ENCODE assay signal across 16 cellular contexts in the genomic region with DNA sequence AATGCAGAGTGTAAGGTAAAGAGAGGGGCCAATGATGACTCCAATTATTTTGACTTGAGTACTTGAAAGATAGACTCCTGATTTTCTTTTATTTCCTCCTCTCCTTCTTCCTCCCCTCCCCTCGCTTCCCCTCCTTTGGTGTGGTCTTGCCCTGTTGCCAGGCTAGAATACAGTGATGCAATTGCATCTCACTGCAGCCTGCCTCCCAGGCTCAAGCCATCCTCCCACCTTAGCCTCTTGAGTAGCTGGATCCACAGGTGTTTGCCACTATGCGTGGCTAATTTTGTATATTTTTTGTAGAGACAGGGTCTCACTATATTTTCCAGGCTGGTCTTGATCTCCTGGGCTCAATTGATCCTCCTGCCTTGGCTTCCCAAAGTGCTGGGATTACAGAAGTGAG. TPM values are rescaled to one million over a fixed set of nuclear protein-coding genes. Genes with fewer than 3 reads are reported as not detected.
DNase-seq lines count a peak whose midpoint lies in the region; ATAC-seq and TF ChIP-seq lines count a peak whose summit lies in the region.
"Had no signal": no experiment of that assay in that cellular context is flagged by ENCODE, and none has a peak within 500 bp of the region (broad histone marks: within the 10 kb centered on the region; RNA-seq: fewer than 3 reads in every experiment).

No MANE protein-coding gene starts in this region.

- TF ChIP-seq CTCF in Calu3 (IDR thresholded peaks at IDR 0.05; ENCODE audit: unreplicated experiment) (no peak), nephron (IDR thresholded peaks at IDR 0.05; ENCODE audit: unreplicated experiment in 3 of 3) (no peak), lower lobe of right lung (IDR thresholded peaks at IDR 0.05) (no peak)

- no peaks in the 10 kb centered on the region for H3K9me3 ChIP-seq in lower lobe of right lung
- H3K9me3 ChIP-seq: left lung, testis had no signal

- peaks cover 59% of the 10 kb centered on the region for H3K36me3 Mint-ChIP-seq in Calu3 (ENCODE audit: insufficient read depth, unreplicated experiment)
- peaks cover 2% of the 10 kb centered on the region for H3K36me3 Mint-ChIP-seq in IgD-negative memory B cell
- peaks cover 30% of the 10 kb centered on the region for H3K36me3 Mint-ChIP-seq in activated naive CD8-positive, alpha-beta T cell treated with anti-CD3 and anti-CD28 coated beads, Interleukin-2, amount 10 ng/mL, durations not matched to agents 7 days and 5 days
- peaks cover 21% of the 10 kb centered on the region for H3K36me3 Mint-ChIP-seq in nephron (ENCODE audit: low read depth)

- peak overlapping the region; percentile 68 for H3K4me3 Mint-ChIP-seq in Calu3 (ENCODE audit: low read depth, unreplicated experiment)
- peak overlapping the region; percentile 41 to 87 (median 81) for H3K4me3 Mint-ChIP-seq in IgD-negative memory B cell
- H3K4me3 Mint-ChIP-seq in activated naive CD8-positive, alpha-beta T cell treated with anti-CD3 and anti-CD28 coated beads, Interleukin-2, amount 10 ng/mL, durations not matched to agents 7 days and 5 days = peak overlapping the region; percentile 74
- H3K4me3 Mint-ChIP-seq in nephron = peak overlapping the region; percentile 14 to 73 (median 44)

- DNase-seq in Calu3 = peak; percentile 41
- DNase-seq in activated naive CD8-positive, alpha-beta T cell treated with anti-CD3 and anti-CD28 coated beads, Interleukin-2, amount 10 ng/mL, durations not matched to agents 7 days and 5 days = no peak
- no peak for DNase-seq in islet precursor cell
- DNase-seq in DMS 273 treated with DMSO at 0.1 percent for 48 hours (lab: John Stamatoyannopoulos, UW) = no peak
- no peak for DNase-seq in dedifferentiated amniotic fluid mesenchymal stem cell (ENCODE audit: extremely low spot score)
- DNase-seq in lower lobe of right lung = no peak
- DNase-seq: dermis blood vessel endothelial cell, DMS153, left lung, NCI-H226, RPMI8226, testis had no signal

- POLR2A ChIA-PET in activated naive CD8-positive, alpha-beta T cell treated with anti-CD3 and anti-CD28 coated beads, Interleukin-2, amount 10 ng/mL, durations not matched to agents 7 days and 5 days (lab: Charles Lee) = interaction anchor here (0.6 kb wide), 1 partner anchor 252 kb away, joined by 3 read pairs; no protein-coding TSS in a partner anchor

- CTCF ChIA-PET in Calu3 (lab: Charles Lee) = no interaction called here

- H3K27ac ChIP-seq in lower lobe of right lung = no peak overlapping the region
- H3K27ac ChIP-seq: left lung, testis, VCaP had no signal

- H3K27me3 Mint-ChIP-seq in Calu3 (ENCODE audit: unreplicated experiment) (no peaks in the 10 kb centered on the region), IgD-negative memory B cell (no peaks in the 10 kb centered on the region), nephron (ENCODE audit: low read depth) (peaks cover 4% of the 10 kb centered on the region)
- H3K27me3 Mint-ChIP-seq in activated naive CD8-positive, alpha-beta T cell treated with anti-CD3 and anti-CD28 coated beads, Interleukin-2, amount 10 ng/mL, durations not matched to agents 7 days and 5 days = no peaks in the 10 kb centered on the region

- H3K4me3 ChIP-seq in lower lobe of right lung = no peak overlapping the region
- H3K4me3 ChIP-seq: testis had no signal

- no peaks in the 10 kb centered on the region for H3K27me3 ChIP-seq in lower lobe of right lung (ENCODE audit: low read depth)
- H3K27me3 ChIP-seq: left lung, testis had no signal

- no TSS peak for BruUV-seq in Calu3 (replicated peaks; lab: Mats Ljungman, UMichigan)

- H3K36me3 ChIP-seq in lower lobe of right lung = peaks cover 11% of the 10 kb centered on the region

- H3K4me1 ChIP-seq in lower lobe of right lung = peaks cover 44% of the 10 kb centered on the region

- H3K4me1 Mint-ChIP-seq in Calu3 (ENCODE audit: low read depth, unreplicated experiment) (peaks cover 51% of the 10 kb centered on the region), IgD-negative memory B cell (peaks cover 35 to 55% (median 43%) of the 10 kb centered on the region in 3 donors), nephron (peaks cover 40% of the 10 kb centered on the region)
- peaks cover 51% of the 10 kb centered on the region for H3K4me1 Mint-ChIP-seq in activated naive CD8-positive, alpha-beta T cell treated with anti-CD3 and anti-CD28 coated beads, Interleukin-2, amount 10 ng/mL, durations not matched to agents 7 days and 5 days

- H3K27ac Mint-ChIP-seq in Calu3 (ENCODE audit: unreplicated experiment) = peak overlapping the region; percentile 91
- H3K27ac Mint-ChIP-seq in IgD-negative memory B cell = peak overlapping the region; percentile 57 to 83 (median 71)
- peak overlapping the region; percentile 79 for H3K27ac Mint-ChIP-seq in activated naive CD8-positive, alpha-beta T cell treated with anti-CD3 and anti-CD28 coated beads, Interleukin-2, amount 10 ng/mL, durations not matched to agents 7 days and 5 days
- peak overlapping the region in 1 of 3 experiments; percentile 2 for H3K27ac Mint-ChIP-seq in nephron

- intact Hi-C loops in Calu3 (cut with micrococcal nuclease; ENCODE audit: unreplicated experiment) (no loop called here), lower lobe of right lung (cut with DNase I) (no loop called here)

- ATAC-seq in activated naive CD8-positive, alpha-beta T cell treated with anti-CD3 and anti-CD28 coated beads, Interleukin-2, amount 10 ng/mL, durations not matched to agents 7 days and 5 days (ENCODE audit: low read depth) = no peak
- ATAC-seq in lower lobe of right lung = no peak
- ATAC-seq: left lung had no signal

- H3K9me3 Mint-ChIP-seq in Calu3 (ENCODE audit: low read depth, unreplicated experiment) = no peaks in the 10 kb centered on the region
- H3K9me3 Mint-ChIP-seq in IgD-negative memory B cell = peaks cover 0 to 2% (median 0%) of the 10 kb centered on the region in 3 donors
- H3K9me3 Mint-ChIP-seq in activated naive CD8-positive, alpha-beta T cell treated with anti-CD3 and anti-CD28 coated beads, Interleukin-2, amount 10 ng/mL, durations not matched to agents 7 days and 5 days = no peaks in the 10 kb centered on the region
- H3K9me3 Mint-ChIP-seq in nephron = no peaks in the 10 kb centered on the region

RNA-seq across cellular contexts. Expression of gene DGUOK, which starts 2.3 kb away (rescaled TPM):
- total RNA-seq in Calu3 (2022) = 78.6 and 82.8 TPM in 2 replicates
- polyA plus RNA-seq in IgD-negative memory B cell = 187 TPM
- total RNA-seq in activated naive CD8-positive, alpha-beta T cell treated with anti-CD3 and anti-CD28 coated beads, Interleukin-2, amount 10 ng/mL, durations not matched to agents 7 days and 5 days = 10 to 100 TPM; 71.6 to 77.7 TPM
- total RNA-seq in lower lobe of right lung = 38.0 TPM

RNA-seq across cellular contexts. Expression of gene ACTG2, which starts 36.2 kb away (rescaled TPM):
- not detected in 2 replicates for total RNA-seq in Calu3 (2022)
- not detected for polyA plus RNA-seq in IgD-negative memory B cell
- under 1 TPM; 0.22 to 0.43 TPM for total RNA-seq in activated naive CD8-positive, alpha-beta T cell treated with anti-CD3 and anti-CD28 coated beads, Interleukin-2, amount 10 ng/mL, durations not matched to agents 7 days and 5 days
- 22.2 TPM for total RNA-seq in lower lobe of right lung
- total RNA-seq: dermis blood vessel endothelial cell, pulmonary artery endothelial cell had no signal

RNA-seq across cellular contexts. Expression of gene TET3, which starts 55.7 kb away (rescaled TPM):
- total RNA-seq in Calu3 (2022) (23.3 and 24.4 TPM in 2 replicates), lower lobe of right lung (21.5 TPM)
- polyA plus RNA-seq in IgD-negative memory B cell = 0.46 TPM
- 10 to 100 TPM; 19.9 to 21.0 TPM for total RNA-seq in activated naive CD8-positive, alpha-beta T cell treated with anti-CD3 and anti-CD28 coated beads, Interleukin-2, amount 10 ng/mL, durations not matched to agents 7 days and 5 days

Comparison
In these comparisons a context has a peak if more than half of its experiments do, and no peak if none do; other contexts are left out.
1. RNA of gene ACTG2, which starts 36.2 kb away (total RNA-seq): 22.2 TPM in lower lobe of right lung (single experiment); 0.22 to 0.43 TPM in activated naive CD8-positive, alpha-beta T cell treated with anti-CD3 and anti-CD28 coated beads, Interleukin-2, amount 10 ng/mL, durations not matched to agents 7 days and 5 days and not detected in Calu3; every median in the first group is over 10 times any median in the second.
2. Peak in every context shown above with its lines, with median percentiles within 50 percentile points of each other: H3K4me3 Mint-ChIP-seq.